ENCODE assay signal across 13 cellular contexts in genomic region chr3:126107203-126107939, GRCh38.
"Had no signal": no experiment of that assay in that cellular context is flagged by ENCODE, and none has a peak within 500 bp of the region (broad histone marks: within the 10 kb centered on the region; RNA-seq: fewer than 3 reads in every experiment).

No MANE protein-coding gene starts in this region.

- H3K9me3 ChIP-seq: ascending aorta, lower lobe of right lung, prostate gland, suprapubic skin had no signal

- H3K27ac Mint-ChIP-seq: activated CD4-positive, alpha-beta T cell treated with anti-CD3 and anti-CD28 coated beads for 36 hours; T-cell had no signal

- H3K4me1 Mint-ChIP-seq: activated CD4-positive, alpha-beta T cell treated with anti-CD3 and anti-CD28 coated beads for 36 hours; T-cell had no signal

- H3K36me3 Mint-ChIP-seq: naive B cell, T-cell had no signal

- H3K27me3 ChIP-seq: ascending aorta, suprapubic skin had no signal

- DNase-seq: activated CD4-positive, alpha-beta T cell treated with anti-CD3 and anti-CD28 coated beads for 36 hours; activated naive CD4-positive, alpha-beta T cell; activated T-cell treated with anti-CD3 and anti-CD28 coated beads, Interleukin-2, amount 50 U/mL, for 4 hours; lower lobe of right lung; naive B cell; stimulated activated CD4-positive, alpha-beta T cell treated with anti-CD3 and anti-CD28 coated beads, Interleukin-2, amount 100 ng/mL, for 48 hours; stimulated activated naive CD4-positive, alpha-beta T cell treated with Interleukin-2 at 50 U/mL for 16 hours; T1000 had no signal

- H3K4me3 Mint-ChIP-seq: activated CD4-positive, alpha-beta T cell treated with anti-CD3 and anti-CD28 coated beads for 36 hours; activated T-cell treated with anti-CD3 and anti-CD28 coated beads, Interleukin-2, amount 50 U/mL, for 4 hours; naive B cell; T-cell had no signal

- H3K4me3 ChIP-seq: ascending aorta, lower lobe of right lung, prostate gland, suprapubic skin had no signal

- H3K4me1 ChIP-seq: lower lobe of right lung, prostate gland had no signal

- H3K27ac ChIP-seq: ascending aorta, lower lobe of right lung, prostate gland, suprapubic skin, VCaP had no signal

- H3K9me3 Mint-ChIP-seq: activated T-cell treated with anti-CD3 and anti-CD28 coated beads, Interleukin-2, amount 50 U/mL, for 4 hours; naive B cell; T-cell had no signal

- H3K36me3 ChIP-seq: lower lobe of right lung, prostate gland, suprapubic skin had no signal

- H3K27me3 Mint-ChIP-seq: activated CD4-positive, alpha-beta T cell treated with anti-CD3 and anti-CD28 coated beads for 36 hours; T-cell had no signal

- ATAC-seq: activated CD4-positive, alpha-beta T cell treated with anti-CD3 and anti-CD28 coated beads for 36 hours; activated T-cell treated with anti-CD3 and anti-CD28 coated beads, Interleukin-2, amount 50 U/mL, for 4 hours; lower lobe of right lung; T-cell had no signal
